1 cellular context compared by ENCODE assay signal in the genomic region with DNA sequence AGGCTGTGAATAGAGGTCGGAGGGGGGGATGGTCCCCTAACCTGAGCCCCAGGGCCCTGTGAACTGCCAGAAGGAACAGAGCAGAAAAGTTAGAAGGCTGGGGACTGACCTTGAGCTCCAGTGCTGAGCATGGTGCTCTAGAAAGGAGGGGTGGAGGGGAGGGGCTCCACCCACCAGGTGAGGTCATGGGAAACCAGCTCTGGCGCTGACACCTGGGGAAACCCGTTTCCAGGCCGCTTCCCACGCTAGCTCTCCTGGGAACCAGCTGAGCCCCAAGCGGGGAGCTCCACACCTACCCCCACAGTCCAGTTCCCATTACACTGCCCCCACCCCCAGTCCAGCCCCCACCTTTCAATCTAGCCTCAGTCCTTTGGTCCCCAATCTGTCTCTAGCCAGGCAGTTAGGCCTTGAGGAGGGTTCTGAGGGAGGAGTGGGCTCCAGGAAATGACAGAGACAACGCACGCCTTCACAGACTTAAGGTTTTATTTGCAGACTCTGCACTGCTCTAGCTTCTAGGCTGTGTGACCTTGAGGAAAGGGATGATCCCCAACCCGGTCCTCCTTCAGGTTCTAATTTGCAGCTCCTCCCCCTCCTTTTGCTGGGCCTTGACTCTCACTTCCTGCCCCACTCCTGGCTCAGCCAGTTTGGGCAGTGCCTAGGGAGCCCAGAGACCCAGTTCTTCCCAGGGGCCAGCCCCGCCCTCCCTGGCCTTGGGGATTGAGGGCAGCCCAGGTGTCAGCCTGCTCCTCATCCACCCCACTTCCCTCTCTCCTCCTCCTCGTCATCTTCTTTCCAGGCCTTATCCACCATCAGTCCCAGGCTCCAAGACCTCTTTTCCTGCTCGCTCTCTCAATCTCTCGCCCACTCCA.
TF ChIP-seq lines count a peak whose summit lies in the region.

No MANE protein-coding gene starts in this region.

TF ChIP-seq in A549, 52 proteins besides CTCF, POLR2A, EP300 and RAD21 (continued from another document):
- TF ChIP-seq, protein P1, sequence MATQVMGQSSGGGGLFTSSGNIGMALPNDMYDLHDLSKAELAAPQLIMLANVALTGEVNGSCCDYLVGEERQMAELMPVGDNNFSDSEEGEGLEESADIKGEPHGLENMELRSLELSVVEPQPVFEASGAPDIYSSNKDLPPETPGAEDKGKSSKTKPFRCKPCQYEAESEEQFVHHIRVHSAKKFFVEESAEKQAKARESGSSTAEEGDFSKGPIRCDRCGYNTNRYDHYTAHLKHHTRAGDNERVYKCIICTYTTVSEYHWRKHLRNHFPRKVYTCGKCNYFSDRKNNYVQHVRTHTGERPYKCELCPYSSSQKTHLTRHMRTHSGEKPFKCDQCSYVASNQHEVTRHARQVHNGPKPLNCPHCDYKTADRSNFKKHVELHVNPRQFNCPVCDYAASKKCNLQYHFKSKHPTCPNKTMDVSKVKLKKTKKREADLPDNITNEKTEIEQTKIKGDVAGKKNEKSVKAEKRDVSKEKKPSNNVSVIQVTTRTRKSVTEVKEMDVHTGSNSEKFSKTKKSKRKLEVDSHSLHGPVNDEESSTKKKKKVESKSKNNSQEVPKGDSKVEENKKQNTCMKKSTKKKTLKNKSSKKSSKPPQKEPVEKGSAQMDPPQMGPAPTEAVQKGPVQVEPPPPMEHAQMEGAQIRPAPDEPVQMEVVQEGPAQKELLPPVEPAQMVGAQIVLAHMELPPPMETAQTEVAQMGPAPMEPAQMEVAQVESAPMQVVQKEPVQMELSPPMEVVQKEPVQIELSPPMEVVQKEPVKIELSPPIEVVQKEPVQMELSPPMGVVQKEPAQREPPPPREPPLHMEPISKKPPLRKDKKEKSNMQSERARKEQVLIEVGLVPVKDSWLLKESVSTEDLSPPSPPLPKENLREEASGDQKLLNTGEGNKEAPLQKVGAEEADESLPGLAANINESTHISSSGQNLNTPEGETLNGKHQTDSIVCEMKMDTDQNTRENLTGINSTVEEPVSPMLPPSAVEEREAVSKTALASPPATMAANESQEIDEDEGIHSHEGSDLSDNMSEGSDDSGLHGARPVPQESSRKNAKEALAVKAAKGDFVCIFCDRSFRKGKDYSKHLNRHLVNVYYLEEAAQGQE (IDR thresholded peaks at IDR 0.05), result no peak
